Comparison of ENCODE assay signal across 10 cellular contexts in genomic region chr12:12725-13640, GRCh38. TPM values are rescaled to one million over a fixed set of nuclear protein-coding genes. Genes with fewer than 3 reads are reported as not detected.
DNase-seq lines count a peak whose midpoint lies in the region; ATAC-seq and TF ChIP-seq lines count a peak whose summit lies in the region.
"Not testable (repeated sequence)": the region's sequence is repeated elsewhere in the genome, so short reads cannot be mapped to it uniquely, and the experiment has no call there.
"Had no signal": no experiment of that assay in that cellular context is flagged by ENCODE, and none has a peak within 500 bp of the region (broad histone marks: within the 10 kb centered on the region; RNA-seq: fewer than 3 reads in every experiment).

No MANE protein-coding gene starts in this region.

- H3K9ac ChIP-seq in PC-3 (ENCODE audit: low read length) = not testable (repeated sequence)

- ATAC-seq in PC-3; activated naive CD4-positive, alpha-beta T cell treated with anti-CD3 and anti-CD28 coated beads, Interleukin-2, amount 50 U/mL, for 72 hours; Right ventricle myocardium inferior; psoas muscle; upper lobe of right lung: not testable (repeated sequence)

- not testable (repeated sequence) for H3K27ac ChIP-seq in PC-3 (ENCODE audit: low read length); upper lobe of right lung
- H3K27ac ChIP-seq in psoas muscle = peak overlapping the region; percentile 71

- not testable (repeated sequence) for H3K27me3 ChIP-seq in PC-3 (ENCODE audit: low read length); psoas muscle (ENCODE audit: insufficient read depth in 3 of 3, low read length in 2 of 3); upper lobe of right lung

- H2AFZ ChIP-seq in PC-3 (ENCODE audit: low read length) = not testable (repeated sequence)

- H3K4me3 ChIP-seq in PC-3 (ENCODE audit: low read length); psoas muscle; upper lobe of right lung: not testable (repeated sequence)

- 51 to 58% (median 54%) methylated on average over 11 to 16 of the region's 16 CpGs for WGBS in psoas muscle, 3 donors

- POLR2A ChIA-PET in PC-3 (lab: Charles Lee; ENCODE audit: unreplicated experiment) = not testable (repeated sequence)

- H3K9me2 ChIP-seq in PC-3 (replicated peaks; ENCODE audit: low read length) = not testable (repeated sequence)

- DNase-seq in GM03348 (ENCODE audit: low spot score) (peak; percentile 2), PC-3 (peak; percentile 1), ecto neural progenitor cell (ENCODE audit: low spot score) (peak; percentile 46), Right ventricle myocardium inferior (ENCODE audit: missing footprints) (peak; percentile 56), lung microvascular endothelial cell (ENCODE audit: low read depth in 2 of 2) (peak; percentile 30 to 45), upper lobe of right lung (peak; percentile 67)
- not testable (repeated sequence) for DNase-seq in activated naive CD4-positive, alpha-beta T cell treated with anti-CD3 and anti-CD28 coated beads, Interleukin-2, amount 50 U/mL, for 72 hours (ENCODE audit: low spot score in 2 of 2); psoas muscle

- not testable (repeated sequence) for H3K79me2 ChIP-seq in PC-3 (ENCODE audit: low read length)

- not testable (repeated sequence) for TF ChIP-seq CTCF in PC-3 (conservative IDR thresholded peaks at IDR 0.05; ENCODE audit: low read depth, low read length); psoas muscle (IDR thresholded peaks at IDR 0.05); upper lobe of right lung (IDR thresholded peaks at IDR 0.05)

- H3K9me3 Mint-ChIP-seq in activated naive CD4-positive, alpha-beta T cell treated with anti-CD3 and anti-CD28 coated beads, Interleukin-2, amount 50 U/mL, for 72 hours = not testable (repeated sequence)

- TSS peak; percentile 20 for BruUV-seq in PC-3 (replicated peaks; lab: Mats Ljungman, UMichigan)

- not testable (repeated sequence) for H3F3A ChIP-seq in PC-3 (ENCODE audit: low read length, unreplicated experiment)

- H3K4me2 ChIP-seq in PC-3 (ENCODE audit: low read length) = not testable (repeated sequence)

- H3K4me1 ChIP-seq in PC-3 (ENCODE audit: insufficient read depth, low read length); psoas muscle; upper lobe of right lung: not testable (repeated sequence)

- H3K36me3 ChIP-seq in PC-3 (ENCODE audit: low read depth, low read length); psoas muscle (ENCODE audit: insufficient read depth in 1 of 2, low read depth in 1 of 2); upper lobe of right lung: not testable (repeated sequence)

- CTCF ChIA-PET in PC-3 (lab: Charles Lee) = not testable (repeated sequence)

- H3K36me3 Mint-ChIP-seq in activated naive CD4-positive, alpha-beta T cell treated with anti-CD3 and anti-CD28 coated beads, Interleukin-2, amount 50 U/mL, for 72 hours = not testable (repeated sequence)

- intact Hi-C loops in PC-3 (cut with micrococcal nuclease); Right ventricle myocardium inferior (cut with DNase I); psoas muscle (cut with DNase I); upper lobe of right lung (cut with DNase I): not testable (repeated sequence)

- not testable (repeated sequence) for H4K20me1 ChIP-seq in PC-3 (ENCODE audit: low read length)

- not testable (repeated sequence) for H3K9me3 ChIP-seq in PC-3 (ENCODE audit: low read length); psoas muscle; upper lobe of right lung

- H3K27ac Mint-ChIP-seq in activated naive CD4-positive, alpha-beta T cell treated with anti-CD3 and anti-CD28 coated beads, Interleukin-2, amount 50 U/mL, for 72 hours = peak overlapping the region; percentile 5 to 53

RNA-seq across cellular contexts. Expression of gene IQSEC3, which starts 53.6 kb away (rescaled TPM):
- 0.11 TPM in 1 of 2 replicates, not detected in the other for total RNA-seq in PC-3 (2014; rRNA removed)
- total RNA-seq in activated naive CD4-positive, alpha-beta T cell treated with anti-CD3 and anti-CD28 coated beads, Interleukin-2, amount 50 U/mL, for 72 hours = 1 to 10 TPM in 1 of 2 donors, under 1 TPM in 1; 0.32 to 1.6 TPM
- 2.3 TPM for total RNA-seq in Right ventricle myocardium inferior
- under 0.01 TPM in 2 replicates for total RNA-seq in lung microvascular endothelial cell
- total RNA-seq in psoas muscle = 1 to 10 TPM in 1 of 4 donors, under 1 TPM in 3; 0.58 to 1.8 (median 0.83) TPM
- polyA plus RNA-seq in psoas muscle = under 1 TPM; 0.23 to 0.30 (median 0.29) TPM
- total RNA-seq in upper lobe of right lung = 4.6 TPM
- total RNA-seq: GM12878, H4 had no signal
- polyA plus RNA-seq: GM12878 had no signal
